ENCODE assay signal across 11 cellular contexts in the genomic region with DNA sequence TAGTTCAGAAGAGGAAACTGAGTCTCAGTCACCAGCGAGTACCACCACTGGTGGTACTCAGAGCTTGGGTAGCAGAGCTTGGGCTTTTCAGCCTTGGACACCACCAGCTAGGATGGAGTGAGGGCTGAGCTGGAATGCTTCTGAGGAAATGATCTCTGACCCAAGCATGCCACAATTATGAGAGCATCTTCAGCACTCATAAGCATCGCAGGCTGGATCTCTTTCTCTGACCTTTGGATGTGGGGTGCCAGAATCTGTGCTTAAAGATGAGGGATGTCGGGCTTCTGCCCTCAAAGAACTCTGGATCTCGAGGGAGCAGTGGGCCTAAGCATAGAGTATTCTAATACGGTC. TPM values are rescaled to one million over a fixed set of nuclear protein-coding genes. Genes with fewer than 3 reads are reported as not detected.
DNase-seq lines count a peak whose midpoint lies in the region; ATAC-seq, FAIRE-seq and TF ChIP-seq lines count a peak whose summit lies in the region.
"Had no signal": no experiment of that assay in that cellular context is flagged by ENCODE, and none has a peak within 500 bp of the region (broad histone marks: within the 10 kb centered on the region; RNA-seq: fewer than 3 reads in every experiment).

No MANE protein-coding gene starts in this region.

- POLR2A ChIA-PET in activated naive CD8-positive, alpha-beta T cell treated with anti-CD3 and anti-CD28 coated beads, Interleukin-2, amount 10 ng/mL, durations not matched to agents 7 days and 5 days (lab: Charles Lee): interaction anchor here (1.6 kb wide), 1 partner anchor 35 kb away, joined by 5 read pairs; no protein-coding TSS in a partner anchor

- no peaks in the 10 kb centered on the region for H3K27me3 Mint-ChIP-seq in activated naive CD4-positive, alpha-beta T cell treated with anti-CD3 and anti-CD28 coated beads, Interleukin-2, amount 50 U/mL, for 24 hours
- H3K27me3 Mint-ChIP-seq in activated naive CD8-positive, alpha-beta T cell treated with anti-CD3 and anti-CD28 coated beads, Interleukin-2, amount 10 ng/mL, durations not matched to agents 7 days and 5 days: no peaks in the 10 kb centered on the region

- H3K36me3 Mint-ChIP-seq in activated naive CD4-positive, alpha-beta T cell treated with anti-CD3 and anti-CD28 coated beads, Interleukin-2, amount 50 U/mL, for 24 hours: peaks cover 3% of the 10 kb centered on the region
- H3K36me3 Mint-ChIP-seq in activated naive CD8-positive, alpha-beta T cell treated with anti-CD3 and anti-CD28 coated beads, Interleukin-2, amount 10 ng/mL, durations not matched to agents 7 days and 5 days: peaks cover 7% of the 10 kb centered on the region

- intact Hi-C loops in left lung (cut with DNase I): no loop called here
- intact Hi-C loops in thyroid gland (cut with DNase I): no loop called here

- peaks cover 77% of the 10 kb centered on the region for H3K4me1 Mint-ChIP-seq in activated naive CD4-positive, alpha-beta T cell treated with anti-CD3 and anti-CD28 coated beads, Interleukin-2, amount 50 U/mL, for 24 hours
- peaks cover 59% of the 10 kb centered on the region for H3K4me1 Mint-ChIP-seq in activated naive CD8-positive, alpha-beta T cell treated with anti-CD3 and anti-CD28 coated beads, Interleukin-2, amount 10 ng/mL, durations not matched to agents 7 days and 5 days

- H3K4me3 ChIP-seq in left lung (no peak overlapping the region), thyroid gland (replicated peaks in 1 of 3) (no peak overlapping the region)

- H3K36me3 ChIP-seq in left lung: no peaks in the 10 kb centered on the region
- no peaks in the 10 kb centered on the region for H3K36me3 ChIP-seq in thyroid gland

- H3K4me1 ChIP-seq in left lung: peaks cover 50 to 92% of the 10 kb centered on the region in 2 donors
- H3K4me1 ChIP-seq in thyroid gland: peaks cover 41 to 44% of the 10 kb centered on the region in 2 donors

- FAIRE-seq in GM12891 (lab: Jason Lieb, UNC): no peak
- FAIRE-seq: kidney had no signal

- ATAC-seq in activated naive CD8-positive, alpha-beta T cell treated with anti-CD3 and anti-CD28 coated beads, Interleukin-2, amount 10 ng/mL, durations not matched to agents 7 days and 5 days (ENCODE audit: low read depth): no peak
- ATAC-seq in left lung: no peak
- ATAC-seq: Right ventricle myocardium inferior had no signal

- TF ChIP-seq POLR2A in thyroid gland (IDR thresholded peaks at IDR 0.05) (no peak), GM12891 (IDR thresholded peaks at IDR 0.05; ENCODE audit: low read depth, low read length) (no peak)

- peak overlapping the region; percentile 81 to 92 for H3K27ac ChIP-seq in left lung
- H3K27ac ChIP-seq in thyroid gland: peak overlapping the region; percentile 60 to 81 (median 73)
- H3K27ac ChIP-seq in substantia nigra (ENCODE audit: low read depth, low read length, poor library complexity, severe bottlenecking): no peak overlapping the region

- TF ChIP-seq CTCF in left lung (IDR thresholded peaks at IDR 0.05) (no peak), thyroid gland (IDR thresholded peaks at IDR 0.05) (no peak)

- no peak for DNase-seq in activated naive CD4-positive, alpha-beta T cell treated with Interleukin-2 at 50 U/mL for 16 hours
- no peak for DNase-seq in activated naive CD8-positive, alpha-beta T cell treated with anti-CD3 and anti-CD28 coated beads, Interleukin-2, amount 10 ng/mL, durations not matched to agents 7 days and 5 days
- DNase-seq in left lung (no peak), thyroid gland (no peak), GM12891 (ENCODE audit: insufficient read length, low spot score) (no peak), substantia nigra (lab: John Stamatoyannopoulos, UW) (no peak), SW480 (ENCODE audit: low spot score) (no peak)
- DNase-seq: kidney, NCI-H187 treated with DMSO at 0.1 percent for 48 hours had no signal

- peak overlapping the region; percentile 97 for H3K27ac Mint-ChIP-seq in activated naive CD4-positive, alpha-beta T cell treated with anti-CD3 and anti-CD28 coated beads, Interleukin-2, amount 50 U/mL, for 24 hours
- H3K27ac Mint-ChIP-seq in activated naive CD8-positive, alpha-beta T cell treated with anti-CD3 and anti-CD28 coated beads, Interleukin-2, amount 10 ng/mL, durations not matched to agents 7 days and 5 days: peak overlapping the region; percentile 56

- H3K27me3 ChIP-seq in left lung (no peaks in the 10 kb centered on the region), thyroid gland (no peaks in the 10 kb centered on the region)

- H3K9me3 ChIP-seq in left lung (no peaks in the 10 kb centered on the region), thyroid gland (no peaks in the 10 kb centered on the region)

- 74 to 79% methylated on average over 5 of the region's 5 CpGs for WGBS in thyroid gland, 2 donors

- H3K9me3 Mint-ChIP-seq in activated naive CD4-positive, alpha-beta T cell treated with anti-CD3 and anti-CD28 coated beads, Interleukin-2, amount 50 U/mL, for 24 hours: no peaks in the 10 kb centered on the region
- H3K9me3 Mint-ChIP-seq in activated naive CD8-positive, alpha-beta T cell treated with anti-CD3 and anti-CD28 coated beads, Interleukin-2, amount 10 ng/mL, durations not matched to agents 7 days and 5 days: no peaks in the 10 kb centered on the region

- H3K4me3 Mint-ChIP-seq in activated naive CD4-positive, alpha-beta T cell treated with anti-CD3 and anti-CD28 coated beads, Interleukin-2, amount 50 U/mL, for 24 hours: no peak overlapping the region
- no peak overlapping the region for H3K4me3 Mint-ChIP-seq in activated naive CD8-positive, alpha-beta T cell treated with anti-CD3 and anti-CD28 coated beads, Interleukin-2, amount 10 ng/mL, durations not matched to agents 7 days and 5 days

TF ChIP-seq in GM12891, 5 proteins besides CTCF, POLR2A, EP300 and RAD21:
- no peak for TF ChIP-seq TAF1 (IDR thresholded peaks at IDR 0.05; ENCODE audit: low read depth, low read length)
- no peak for TF ChIP-seq POU2F2 (IDR thresholded peaks at IDR 0.05; ENCODE audit: low read depth, low read length)
- no peak for TF ChIP-seq SPI1 (IDR thresholded peaks at IDR 0.05; ENCODE audit: low read depth, low read length)

RNA-seq across cellular contexts. Expression of a gene that starts 36.4 kb away (rescaled TPM):
- total RNA-seq in activated naive CD8-positive, alpha-beta T cell treated with anti-CD3 and anti-CD28 coated beads, Interleukin-2, amount 10 ng/mL, durations not matched to agents 7 days and 5 days: 10 to 100 TPM; 15.4 to 16.7 TPM
- total RNA-seq in left lung (10 to 100 TPM; 46.2 to 53.7 TPM), thyroid gland (10 to 100 TPM in 3 of 4 donors, 1 to 10 TPM in 1; 8.9 to 17.2 (median 11.5) TPM)
- polyA plus RNA-seq in GM12891 (2012; ENCODE audit: low read depth, missing spikeins): 5.9 TPM
